23 cellular contexts compared by ENCODE assay signal in the genomic region with DNA sequence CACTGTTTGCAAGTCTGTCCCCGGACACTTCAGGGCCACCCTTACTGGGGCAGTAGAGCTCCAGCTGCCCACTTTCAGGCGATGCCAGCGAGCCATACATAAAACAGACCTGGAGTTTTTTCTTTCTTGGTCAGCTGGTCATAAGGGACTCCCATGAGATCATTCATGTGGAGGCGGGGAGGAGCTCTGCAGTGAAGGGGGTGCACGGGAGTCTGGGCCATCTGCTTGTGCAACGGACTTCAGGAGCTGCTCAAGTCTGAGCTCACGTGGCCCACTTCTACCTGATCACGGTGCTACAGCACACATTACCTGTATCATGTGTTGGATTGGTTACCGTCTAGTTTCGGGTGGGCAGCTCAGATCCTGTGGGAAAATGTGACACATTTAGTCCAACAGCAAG. TPM values are rescaled to one million over a fixed set of nuclear protein-coding genes. Genes with fewer than 3 reads are reported as not detected.
A peak's percentile ranks its signal among the peaks of the same experiment; 100 is the strongest.
DNase-seq lines count a peak whose midpoint lies in the region; ATAC-seq and TF ChIP-seq lines count a peak whose summit lies in the region.
"Had no signal": no experiment of that assay in that cellular context is flagged by ENCODE, and none has a peak within 500 bp of the region (broad histone marks: within the 10 kb centered on the region; RNA-seq: fewer than 3 reads in every experiment).

No MANE protein-coding gene starts in this region.

- H3K4me1 Mint-ChIP-seq in stimulated activated effector memory CD8-positive, alpha-beta T cell treated with anti-CD3 and anti-CD28 coated beads, Interleukin-12 subunit alpha, Interleukin-12 subunit beta, amount 100 ng/mL, for 72 hours, result no peaks in the 10 kb centered on the region
- H3K4me1 Mint-ChIP-seq: CD4-positive, CD25-positive, alpha-beta regulatory T cell; H9; IgD-negative memory B cell had no signal

- H3K27ac ChIP-seq in uterus (peak overlapping the region; percentile 33 to 69), RWPE1 (no peak overlapping the region)
- H3K27ac ChIP-seq: PC-9, SJCRH30 had no signal

- H3K27ac Mint-ChIP-seq in stimulated activated effector memory CD8-positive, alpha-beta T cell treated with anti-CD3 and anti-CD28 coated beads, Interleukin-12 subunit alpha, Interleukin-12 subunit beta, amount 100 ng/mL, for 72 hours, result no peak overlapping the region
- H3K27ac Mint-ChIP-seq: CD4-positive, CD25-positive, alpha-beta regulatory T cell; IgD-negative memory B cell had no signal

- H3K9me3 Mint-ChIP-seq in stimulated activated effector memory CD8-positive, alpha-beta T cell treated with anti-CD3 and anti-CD28 coated beads, Interleukin-12 subunit alpha, Interleukin-12 subunit beta, amount 100 ng/mL, for 72 hours, result no peaks in the 10 kb centered on the region
- H3K9me3 Mint-ChIP-seq: CD4-positive, CD25-positive, alpha-beta regulatory T cell; H9; IgD-negative memory B cell had no signal

- CTCF ChIA-PET in RWPE1 (lab: Yijun Ruan, JAX), result no interaction called here

- TF ChIP-seq CTCF in uterus (IDR thresholded peaks at IDR 0.05), result no peak
- no peak for TF ChIP-seq CTCF in RWPE1 (conservative IDR thresholded peaks at IDR 0.05; ENCODE audit: low read depth)

- H3K36me3 ChIP-seq in uterus, result no peaks in the 10 kb centered on the region
- H3K36me3 ChIP-seq: BE2C, MG63, SJCRH30 had no signal

- peak in 1 of 2 donors; percentile 12 for TF ChIP-seq POLR2A in uterus (IDR thresholded peaks at IDR 0.05)

- POLR2A ChIA-PET in RWPE1 (lab: Yijun Ruan, JAX; ENCODE audit: low non-redundant PET), result interaction anchor here (0.6 kb wide), 1 partner anchor 14 kb away, joined by 3 read pairs; no protein-coding TSS in a partner anchor

- no peaks in the 10 kb centered on the region for H3K36me3 Mint-ChIP-seq in stimulated activated effector memory CD8-positive, alpha-beta T cell treated with anti-CD3 and anti-CD28 coated beads, Interleukin-12 subunit alpha, Interleukin-12 subunit beta, amount 100 ng/mL, for 72 hours
- H3K36me3 Mint-ChIP-seq: CD4-positive, CD25-positive, alpha-beta regulatory T cell; IgD-negative memory B cell had no signal

- ATAC-seq in sciatic nerve, result peak; percentile 48
- no peak for ATAC-seq in stimulated activated effector memory CD8-positive, alpha-beta T cell treated with anti-CD3 and anti-CD28 coated beads, Interleukin-12 subunit alpha, Interleukin-12 subunit beta, amount 100 ng/mL, for 72 hours

- H3K4me3 Mint-ChIP-seq in stimulated activated effector memory CD8-positive, alpha-beta T cell treated with anti-CD3 and anti-CD28 coated beads, Interleukin-12 subunit alpha, Interleukin-12 subunit beta, amount 100 ng/mL, for 72 hours, result no peak overlapping the region
- H3K4me3 Mint-ChIP-seq: CD4-positive, CD25-positive, alpha-beta regulatory T cell; H9; IgD-negative memory B cell had no signal

- no peaks in the 10 kb centered on the region for H3K27me3 ChIP-seq in uterus
- H3K27me3 ChIP-seq: BE2C, MG63 had no signal

- peaks cover 0 to 3% of the 10 kb centered on the region in 2 donors for H3K4me1 ChIP-seq in uterus
- H3K4me1 ChIP-seq: BE2C, SJCRH30 had no signal

- DNase-seq in NCI-H2171 treated with DMSO at 0.1 percent for 48 hours (lab: John Stamatoyannopoulos, UW), result peak; percentile 10
- no peak for DNase-seq in NCI-H2171 (lab: John Stamatoyannopoulos, UW)
- DNase-seq in amniotic epithelial cell (ENCODE audit: low read depth), result peak; percentile 70
- DNase-seq in sciatic nerve (ENCODE audit: low spot score), result no peak
- peak; percentile 61 to 88 for DNase-seq in uterus
- no peak for DNase-seq in activated T-cell treated with anti-CD3 and anti-CD28 coated beads, Interleukin-2, amount 50 U/mL, for 48 hours
- DNase-seq in stimulated activated effector memory CD8-positive, alpha-beta T cell treated with anti-CD3 and anti-CD28 coated beads, Interleukin-12 subunit alpha, Interleukin-12 subunit beta, amount 100 ng/mL, for 72 hours (ENCODE audit: low spot score in 2 of 2), result no peak
- DNase-seq in RWPE1 (ENCODE audit: low spot score), result no peak
- DNase-seq: 8988T; BE2C; CD4-positive, CD25-positive, alpha-beta regulatory T cell; COR-L47; GF-D8; H9; Kasumi-1; MG63; NCI-H1092; NCI-H1436 treated with DMSO at 0.1 percent for 48 hours; NCI-H2029; PC-9; SJCRH30 had no signal

- no peaks in the 10 kb centered on the region for H3K9me3 ChIP-seq in uterus
- H3K9me3 ChIP-seq: BE2C, MG63, SJCRH30 had no signal

- intact Hi-C loops in sciatic nerve (cut with DNase I), result no loop called here
- intact Hi-C loops in uterus (cut with DNase I; ENCODE audit: low total_unique reads), result no loop called here

- H3K4me3 ChIP-seq in uterus, result no peak overlapping the region
- H3K4me3 ChIP-seq: MG63, PC-9, SJCRH30 had no signal

RNA-seq across cellular contexts. Expression of a gene that starts 9.2 kb away (rescaled TPM):
- total RNA-seq in sciatic nerve (39.5 TPM), uterus (100 to 1,000 TPM in 1 of 4 donors, 10 to 100 TPM in 3; 52.6 to 173 (median 75.0) TPM)
- total RNA-seq: CD4-positive, CD25-positive, alpha-beta regulatory T cell; NCI-H460 had no signal

RNA-seq across cellular contexts. Expression of a gene that starts 26.5 kb away (rescaled TPM):
- total RNA-seq in sciatic nerve (36.2 TPM), uterus (10 to 100 TPM in 3 of 4 donors, 1 to 10 TPM in 1; 5.6 to 54.6 (median 17.7) TPM)

RNA-seq across cellular contexts. Expression of a gene that starts 41.5 kb away (rescaled TPM):
- total RNA-seq in sciatic nerve (not detected), uterus (under 1 TPM in 1 of 4 donors, not detected in 3; 0.41 TPM)
- total RNA-seq: CD4-positive, CD25-positive, alpha-beta regulatory T cell; H9; NCI-H460; PC-9; SJCRH30 had no signal

Comparison
In these comparisons a context has a peak if more than half of its experiments do, and no peak if none do; other contexts are left out.
1. DNase-seq: peak in NCI-H2171 treated with DMSO at 0.1 percent for 48 hours (single experiment), amniotic epithelial cell (single experiment) and uterus (2 of 2); none in NCI-H2171 (single experiment), sciatic nerve (single experiment), activated T-cell treated with anti-CD3 and anti-CD28 coated beads, Interleukin-2, amount 50 U/mL, for 48 hours (0 of 2), stimulated activated effector memory CD8-positive, alpha-beta T cell treated with anti-CD3 and anti-CD28 coated beads, Interleukin-12 subunit alpha, Interleukin-12 subunit beta, amount 100 ng/mL, for 72 hours (0 of 2) and RWPE1 (single experiment).